Comparison of ENCODE assay signal across 23 cellular contexts in genomic region chr14:102195446-102195845, GRCh38.
"Had no signal": no experiment of that assay in that cellular context is flagged by ENCODE, and none has a peak within 500 bp of the region (broad histone marks: within the 10 kb centered on the region; RNA-seq: fewer than 3 reads in every experiment).

No MANE protein-coding gene starts in this region.

- H3K9me3 ChIP-seq: esophagus squamous epithelium, gastroesophageal sphincter, neutrophil, right lobe of liver, tibial artery, upper lobe of right lung had no signal

- H3K27ac ChIP-seq: brain microvascular endothelial cell, esophagus squamous epithelium, gastroesophageal sphincter, right lobe of liver, tibial artery, upper lobe of right lung, WERI-Rb-1 had no signal

- H3K4me3 ChIP-seq: esophagus squamous epithelium, gastroesophageal sphincter, right lobe of liver, tibial artery, upper lobe of right lung had no signal

- DNase-seq: activated CD4-positive, alpha-beta memory T cell treated with anti-CD3 and anti-CD28 coated beads, Interleukin-2, amount 10 ng/mL, durations not matched to agents 7 days and 5 days; activated CD4-positive, alpha-beta T cell treated with anti-CD3 and anti-CD28 coated beads for 1 hour; activated CD4-positive, alpha-beta T cell treated with anti-CD3 and anti-CD28 coated beads, Interleukin-2, amount 10 ng/mL, durations not matched to agents 7 days and 5 days; activated CD8-positive, alpha-beta memory T cell treated with anti-CD3 and anti-CD28 coated beads, Interleukin-2, amount 50 U/mL, for 48 hours; activated T-cell treated with anti-CD3 and anti-CD28 coated beads, Interleukin-2, amount 50 U/mL, for 4 hours; aorta; brain microvascular endothelial cell; endodermal cell; esophagus squamous epithelium; left colon; naive B cell; nephron progenitor cell; right lobe of liver; stimulated activated CD4-positive, alpha-beta T cell treated with anti-CD3 and anti-CD28 coated beads, Interleukin-12 subunit alpha, Interleukin-12 subunit beta, amount 100 ng/mL, for 4 hours; stimulated activated CD4-positive, alpha-beta T cell treated with anti-CD3 and anti-CD28 coated beads, Interleukin-4, amount 100 ng/mL, for 1 hour; stimulated activated naive CD8-positive, alpha-beta T cell treated with anti-CD3 and anti-CD28 coated beads, Interleukin-15, Interleukin-2, amounts not matched to agents 100 U/mL and 50 U/mL, for 24 hours; T-helper 17 cell; T1000; tibial artery; upper lobe of right lung; WERI-Rb-1 had no signal

- ATAC-seq: activated T-cell treated with anti-CD3 and anti-CD28 coated beads, Interleukin-2, amount 50 U/mL, for 4 hours; gastroesophageal sphincter; left colon; right lobe of liver; stimulated activated naive CD8-positive, alpha-beta T cell treated with anti-CD3 and anti-CD28 coated beads, Interleukin-15, Interleukin-2, amounts not matched to agents 100 U/mL and 50 U/mL, for 24 hours; T-helper 17 cell; upper lobe of right lung had no signal

- H3K4me1 ChIP-seq: tibial artery had no signal

- H3K27me3 ChIP-seq: brain microvascular endothelial cell, esophagus squamous epithelium, gastroesophageal sphincter, neutrophil, right lobe of liver, tibial artery, upper lobe of right lung had no signal
